Comparison of ENCODE assay signal across 8 cellular contexts in the genomic region with DNA sequence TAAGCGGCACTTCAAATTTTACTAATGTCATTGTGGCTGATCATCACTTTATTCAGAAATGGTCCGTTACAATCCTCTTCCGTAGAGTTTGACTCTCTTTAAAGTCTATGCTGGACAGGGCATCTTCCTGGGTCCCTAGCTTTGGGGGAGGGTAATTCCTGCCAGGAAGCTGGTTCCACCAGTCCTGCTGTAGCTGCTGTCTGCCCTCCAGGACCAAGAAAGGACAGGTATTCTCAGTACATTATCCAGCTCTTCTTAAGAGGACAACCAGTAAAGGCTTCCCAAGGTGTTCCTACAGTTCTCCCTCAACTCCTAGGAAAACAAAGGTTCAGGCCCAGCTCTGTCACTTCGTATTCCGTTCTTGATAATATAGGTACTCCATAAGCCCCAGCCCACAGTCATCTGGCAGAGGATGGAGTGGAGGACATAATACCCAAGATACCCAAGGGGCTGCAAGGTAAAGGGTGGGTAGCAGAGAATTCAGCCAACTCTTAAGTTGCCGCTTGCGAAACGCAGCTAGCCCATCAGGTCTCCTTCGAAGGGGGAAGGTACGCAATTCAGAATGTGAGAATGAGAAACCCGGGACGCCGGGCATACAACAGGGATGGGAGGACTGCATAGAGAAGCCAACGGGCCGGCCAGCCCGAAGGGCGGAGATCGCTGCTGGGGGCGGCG. TPM values are rescaled to one million over a fixed set of nuclear protein-coding genes. Genes with fewer than 3 reads are reported as not detected.
DNase-seq lines count a peak whose midpoint lies in the region; ATAC-seq and TF ChIP-seq lines count a peak whose summit lies in the region.

No MANE protein-coding gene starts in this region.

- TF ChIP-seq POLR2A in body of pancreas (IDR thresholded peaks at IDR 0.05), result no peak

- CTCF ChIA-PET in activated naive CD4-positive, alpha-beta T cell treated with anti-CD3 and anti-CD28 coated beads for 36 hours (lab: Charles Lee), result interaction anchor here (0.6 to 3.9 kb wide), 5 partner anchors 62 to 138 kb away, joined by 3 to 13 read pairs (median 4); no protein-coding TSS in a partner anchor

- H3K27ac ChIP-seq in body of pancreas (peak overlapping the region in 3 of 4 donors; percentile 82 to 98 (median 97)), left lung (peak overlapping the region; percentile 97 to 98), temporal lobe (ENCODE audit: low read depth, low read length) (peak overlapping the region; percentile 96)

- in situ Hi-C loops in GM13977 (cut with MboI; ENCODE audit: low pct_unique_long_range_greater_than_20kb, low sequenced_read_pairs, unreplicated experiment), result no loop called here

- H3K9me3 Mint-ChIP-seq in activated naive CD4-positive, alpha-beta T cell treated with anti-CD3 and anti-CD28 coated beads for 36 hours, result no peaks in the 10 kb centered on the region

- H3K27me3 ChIP-seq in body of pancreas (no peaks in the 10 kb centered on the region), left lung (no peaks in the 10 kb centered on the region)

- H3K27me3 Mint-ChIP-seq in activated naive CD4-positive, alpha-beta T cell treated with anti-CD3 and anti-CD28 coated beads for 36 hours (ENCODE audit: low read depth), result no peaks in the 10 kb centered on the region

- H3K4me1 Mint-ChIP-seq in activated naive CD4-positive, alpha-beta T cell treated with anti-CD3 and anti-CD28 coated beads for 36 hours (ENCODE audit: low read depth), result peaks cover 18% of the 10 kb centered on the region

- H3K4me1 ChIP-seq in body of pancreas, result peaks cover 10% of the 10 kb centered on the region
- H3K4me1 ChIP-seq in left lung, result peaks cover 8 to 41% of the 10 kb centered on the region in 2 donors

- DNase-seq in activated naive CD4-positive, alpha-beta T cell treated with anti-CD3 and anti-CD28 coated beads for 36 hours, result no peak
- DNase-seq in activated naive CD4-positive, alpha-beta T cell treated with Interleukin-2 at 50 U/mL for 16 hours, result no peak
- DNase-seq in NAMALWA (ENCODE audit: low spot score), result peak; percentile 72
- peak in 2 of 4 donors; percentile 6 to 11 for DNase-seq in body of pancreas
- no peak for DNase-seq in left lung
- DNase-seq in CD1c-positive myeloid dendritic cell (ENCODE audit: extremely low spot score), result no peak
- no peak for DNase-seq in GM13977 (ENCODE audit: low spot score)

- H3K36me3 Mint-ChIP-seq in activated naive CD4-positive, alpha-beta T cell treated with anti-CD3 and anti-CD28 coated beads for 36 hours (ENCODE audit: low read depth), result no peaks in the 10 kb centered on the region

- ATAC-seq in body of pancreas (no peak), left lung (no peak)

- intact Hi-C loops in activated naive CD4-positive, alpha-beta T cell treated with anti-CD3 and anti-CD28 coated beads for 36 hours (cut with micrococcal nuclease), result loop anchor here (2.0 kb wide), 2 partner anchors 275 to 1431 kb away; a partner anchor contains a TSS
- intact Hi-C loops in body of pancreas (cut with DNase I) (loop anchor here (10.0 kb wide), 1 partner anchor 61 kb away; a partner anchor contains a TSS), left lung (cut with DNase I) (loop anchor here in 1 of 2 donors (10.0 kb wide), 1 partner anchor 61 kb away; a partner anchor contains a TSS)

- 8 to 25% methylated on average over 10 to 20 of the region's 20 CpGs for WGBS in body of pancreas, 2 donors

- no peaks in the 10 kb centered on the region for H3K36me3 ChIP-seq in body of pancreas (replicated peaks in 1 of 2; ENCODE audit: insufficient read depth in 1 of 2, low read depth in 2 of 2)
- no peaks in the 10 kb centered on the region for H3K36me3 ChIP-seq in left lung

- H3K9me3 ChIP-seq in body of pancreas (no peaks in the 10 kb centered on the region), left lung (no peaks in the 10 kb centered on the region)

- H3K4me3 ChIP-seq in body of pancreas (peak overlapping the region; percentile 75 to 81), left lung (peak overlapping the region; percentile 56 to 96)

- TF ChIP-seq CTCF in body of pancreas (IDR thresholded peaks at IDR 0.05) (no peak), left lung (IDR thresholded peaks at IDR 0.05) (no peak), GM13977 (IDR thresholded peaks at IDR 0.05; ENCODE audit: extremely low read depth, insufficient read depth, missing control alignments) (no peak)

- H3K27ac Mint-ChIP-seq in activated naive CD4-positive, alpha-beta T cell treated with anti-CD3 and anti-CD28 coated beads for 36 hours, result no peak overlapping the region

- peak overlapping the region; percentile 85 for H3K4me3 Mint-ChIP-seq in activated naive CD4-positive, alpha-beta T cell treated with anti-CD3 and anti-CD28 coated beads for 36 hours

RNA-seq across cellular contexts. Expression of a gene that starts 1.3 kb away (rescaled TPM):
- total RNA-seq in activated naive CD4-positive, alpha-beta T cell treated with anti-CD3 and anti-CD28 coated beads for 36 hours, result 10 to 100 TPM; 11.0 to 11.7 TPM
- total RNA-seq in body of pancreas (1 to 10 TPM; 4.0 to 8.0 TPM), left lung (10 to 100 TPM; 18.4 to 21.3 TPM), temporal lobe (59.0 TPM)
